ENCODE assay signal across 24 cellular contexts in the genomic region with DNA sequence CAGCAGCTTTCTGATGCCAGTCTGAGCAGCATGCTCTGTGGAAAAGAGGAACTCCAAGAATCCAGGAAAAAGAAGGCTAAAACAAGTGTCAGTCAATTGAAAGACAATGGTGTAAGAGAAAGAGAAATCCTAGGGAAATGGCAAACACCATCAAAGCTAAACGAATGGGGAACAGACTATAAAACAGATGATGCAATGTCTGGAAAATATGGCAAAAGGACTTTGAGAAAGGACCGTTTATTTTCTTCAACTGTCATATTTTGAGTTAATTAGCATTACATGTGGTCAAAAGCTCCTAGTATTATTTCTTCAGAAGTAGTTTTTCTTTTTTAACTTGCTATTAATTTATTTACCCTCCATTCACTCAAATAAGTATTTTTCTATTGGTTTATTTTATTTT.
"Had no signal": no experiment of that assay in that cellular context is flagged by ENCODE, and none has a peak within 500 bp of the region (broad histone marks: within the 10 kb centered on the region; RNA-seq: fewer than 3 reads in every experiment).

No MANE protein-coding gene starts in this region.

- FAIRE-seq: endometrium, kidney, small intestine, urothelium cell line had no signal

- H3K4me1 Mint-ChIP-seq: stimulated activated effector memory CD8-positive, alpha-beta T cell treated with anti-CD3 and anti-CD28 coated beads, Interleukin-12 subunit alpha, Interleukin-12 subunit beta, amount 100 ng/mL, for 72 hours had no signal

- H3K4me3 Mint-ChIP-seq: naive thymus-derived CD4-positive, alpha-beta T cell; stimulated activated effector memory CD8-positive, alpha-beta T cell treated with anti-CD3 and anti-CD28 coated beads, Interleukin-12 subunit alpha, Interleukin-12 subunit beta, amount 100 ng/mL, for 72 hours; type B pancreatic cell had no signal

- ATAC-seq: gastroesophageal sphincter; left cardiac atrium; left ventricle myocardium superior; naive thymus-derived CD4-positive, alpha-beta T cell; stimulated activated effector memory CD8-positive, alpha-beta T cell treated with anti-CD3 and anti-CD28 coated beads, Interleukin-12 subunit alpha, Interleukin-12 subunit beta, amount 100 ng/mL, for 72 hours; stimulated activated naive CD8-positive, alpha-beta T cell treated with anti-CD3 and anti-CD28 coated beads, Interleukin-15, Interleukin-2, amounts not matched to agents 100 U/mL and 50 U/mL, for 24 hours had no signal

- H3K9me3 ChIP-seq: esophagus squamous epithelium, gastroesophageal sphincter, right atrium auricular region, suprapubic skin, thyroid gland had no signal

- H3K27me3 Mint-ChIP-seq: naive thymus-derived CD4-positive, alpha-beta T cell; type B pancreatic cell had no signal

- H3K27ac ChIP-seq: epithelial cell of prostate, esophagus squamous epithelium, gastroesophageal sphincter, right atrium auricular region, suprapubic skin, thyroid gland had no signal

- H3K27ac Mint-ChIP-seq: naive thymus-derived CD4-positive, alpha-beta T cell; stimulated activated effector memory CD8-positive, alpha-beta T cell treated with anti-CD3 and anti-CD28 coated beads, Interleukin-12 subunit alpha, Interleukin-12 subunit beta, amount 100 ng/mL, for 72 hours; type B pancreatic cell had no signal

- H3K36me3 Mint-ChIP-seq: naive thymus-derived CD4-positive, alpha-beta T cell; stimulated activated effector memory CD8-positive, alpha-beta T cell treated with anti-CD3 and anti-CD28 coated beads, Interleukin-12 subunit alpha, Interleukin-12 subunit beta, amount 100 ng/mL, for 72 hours; type B pancreatic cell had no signal

- H3K36me3 ChIP-seq: esophagus squamous epithelium, gastroesophageal sphincter, right atrium auricular region, suprapubic skin, thyroid gland had no signal

- H3K4me1 ChIP-seq: esophagus squamous epithelium, gastroesophageal sphincter, right atrium auricular region, suprapubic skin, thyroid gland had no signal

- DNase-seq: effector memory CD4-positive, alpha-beta T cell; esophagus squamous epithelium; foreskin fibroblast; glutamatergic neuron; kidney; left cardiac atrium; left ventricle myocardium superior; mesenchymal stem cell; naive thymus-derived CD4-positive, alpha-beta T cell; posterior cingulate gyrus; small intestine; stimulated activated CD4-positive, alpha-beta T cell treated with anti-CD3 and anti-CD28 coated beads, Interleukin-2, amount 100 ng/mL, for 48 hours; stimulated activated CD8-positive, alpha-beta memory T cell treated with anti-CD3 and anti-CD28 coated beads, Interleukin-4, amount 100 ng/mL, for 48 hours; stimulated activated naive CD8-positive, alpha-beta T cell treated with anti-CD3 and anti-CD28 coated beads, Interleukin-15, Interleukin-2, amounts not matched to agents 100 U/mL and 50 U/mL, for 24 hours; thyroid gland had no signal

- H3K4me3 ChIP-seq: esophagus squamous epithelium, gastroesophageal sphincter, lung, right atrium auricular region, suprapubic skin, thyroid gland had no signal

- H3K9me3 Mint-ChIP-seq: stimulated activated effector memory CD8-positive, alpha-beta T cell treated with anti-CD3 and anti-CD28 coated beads, Interleukin-12 subunit alpha, Interleukin-12 subunit beta, amount 100 ng/mL, for 72 hours; type B pancreatic cell had no signal

- H3K27me3 ChIP-seq: esophagus squamous epithelium, gastroesophageal sphincter, right atrium auricular region, suprapubic skin, thyroid gland had no signal
